ENCODE assay signal across 27 cellular contexts in genomic region chr4:3221996-3222395, GRCh38. TPM values are rescaled to one million over a fixed set of nuclear protein-coding genes. Genes with fewer than 3 reads are reported as not detected.
DNase-seq lines count a peak whose midpoint lies in the region; ATAC-seq, FAIRE-seq and TF ChIP-seq lines count a peak whose summit lies in the region.
"Had no signal": no experiment of that assay in that cellular context is flagged by ENCODE, and none has a peak within 500 bp of the region (broad histone marks: within the 10 kb centered on the region; RNA-seq: fewer than 3 reads in every experiment).

No MANE protein-coding gene starts in this region.

- H3K4me3 Mint-ChIP-seq in stimulated activated memory B cell treated with anti-CD40 and anti-IgM and Interleukin-4, amounts not matched to agents 10 μg/mL and 1 μg/mL and 100 μg/mL, for 72 hours: no peak overlapping the region
- H3K4me3 Mint-ChIP-seq: CD4-positive, alpha-beta memory T cell; IgD-negative memory B cell had no signal

- H3K36me3 Mint-ChIP-seq in stimulated activated memory B cell treated with anti-CD40 and anti-IgM and Interleukin-4, amounts not matched to agents 10 μg/mL and 1 μg/mL and 100 μg/mL, for 72 hours: peaks cover 72% of the 10 kb centered on the region

- H2AK5ac ChIP-seq in H1 (ENCODE audit: low read depth, low read length): no peak overlapping the region

- H4K20me1 ChIP-seq in H1 (replicated peaks in 1 of 2; ENCODE audit: control insufficient read depth in 1 of 2, insufficient read depth in 2 of 2, low read length in 2 of 2): peaks cover 3 to 7% of the 10 kb centered on the region in 2 experiments
- H4K20me1 ChIP-seq in OCI-LY7 (ENCODE audit: insufficient read depth, low read length): no peaks in the 10 kb centered on the region

- intact Hi-C loops in cardiac septum (cut with DNase I): no loop called here
- intact Hi-C loops in lower lobe of right lung (cut with DNase I): no loop called here
- intact Hi-C loops in OCI-LY7 (cut with micrococcal nuclease; ENCODE audit: unreplicated experiment): no loop called here

- H3K36me3 ChIP-seq in right atrium auricular region (peaks cover 77% of the 10 kb centered on the region), H1 (ENCODE audit: control insufficient read depth in 2 of 4, insufficient read depth in 4 of 4, low read length in 3 of 4) (peaks cover 17 to 58% (median 43%) of the 10 kb centered on the region in 4 experiments; a peak in 7 of 8 replicates), lower lobe of right lung (peaks cover 100% of the 10 kb centered on the region), OCI-LY7 (ENCODE audit: insufficient read depth, low read length) (peaks cover 87% of the 10 kb centered on the region)

- no peaks in the 10 kb centered on the region for H3K9me2 ChIP-seq in OCI-LY7 (ENCODE audit: insufficient read depth, low read length)

- no peak for FAIRE-seq in H1 (lab: Jason Lieb, UNC)
- FAIRE-seq: GM12878, HTR-8/SVneo, RCC 7860 had no signal

- no peaks in the 10 kb centered on the region for H3K79me2 ChIP-seq in H1 (ENCODE audit: control insufficient read depth in 1 of 2, insufficient read depth in 2 of 2, low read length in 2 of 2)
- no peaks in the 10 kb centered on the region for H3K79me2 ChIP-seq in OCI-LY7 (ENCODE audit: insufficient read depth, low read depth, low read length)

- 89% methylated on average over 12 of the region's 12 CpGs; no CpG with 5 or more reads in 1 of the 2 experiments for WGBS in H1 (ENCODE audit: extremely low coverage in 1 of 2, insufficient coverage in 1 of 2, insufficient read length in 1 of 2, insufficient replicate concordance in 2 of 2, low coverage in 1 of 2, low lambda C conversion rate in 2 of 2, missing lambda C conversion rate in 1 of 2), 2 experiments

- no peak overlapping the region for H2BK5ac ChIP-seq in H1 (ENCODE audit: low read depth, low read length)

- POLR2A ChIA-PET in H1 (lab: Charles Lee; ENCODE audit: partially characterized antibody) (no interaction called here), OCI-LY7 (lab: Charles Lee) (interaction anchor here (0.6 kb wide), 1 partner anchor 89 kb away, joined by 4 read pairs; no protein-coding TSS in a partner anchor)

- H2BK12ac ChIP-seq in H1 (ENCODE audit: low read depth, low read length): no peak overlapping the region

- no peak overlapping the region for H2AFZ ChIP-seq in H1 (ENCODE audit: low read length)
- H2AFZ ChIP-seq in OCI-LY7 (ENCODE audit: low read length): no peak overlapping the region
- H2AFZ ChIP-seq: GM23248 had no signal

- TF ChIP-seq POLR2A in H1 (IDR thresholded peaks at IDR 0.05; ENCODE audit: control extremely low read depth in 1 of 2, low read depth in 2 of 2, low read length in 2 of 2): no peak

- ATAC-seq in lower lobe of right lung (no peak), HG03469 (IDR thresholded peaks at IDR 0.05; ENCODE audit: unreplicated experiment) (no peak)
- ATAC-seq in stimulated activated memory B cell treated with anti-CD40 and anti-IgM and Interleukin-4, amounts not matched to agents 10 μg/mL and 1 μg/mL and 100 μg/mL, for 72 hours: no peak
- ATAC-seq: GM12878 had no signal

- no peak overlapping the region for H3K56ac ChIP-seq in H1 (replicated peaks; ENCODE audit: insufficient read length, low read depth, low read length)

- no peak overlapping the region for H2BK120ac ChIP-seq in H1 (replicated peaks; ENCODE audit: low read depth, low read length)

- DNase-seq in cardiac septum (ENCODE audit: low spot score) (peak; percentile 75), right atrium auricular region (ENCODE audit: low spot score) (no peak), H1 (ENCODE audit: low read depth in 1 of 2, low spot score in 2 of 2) (no peak), lower lobe of right lung (peak; percentile 25), NCI-H1436 (lab: John Stamatoyannopoulos, UW) (no peak), OCI-LY7 (ENCODE audit: low spot score) (no peak)
- DNase-seq: 8988T; Caco-2; CD4-positive, alpha-beta memory T cell; DND-41; GM23248; NCI-H1105; NCI-H2029 treated with DMSO at 0.1 percent for 48 hours; NCI-H345; NCI-H524; NCI-H774; NK-92 treated with Interleukin-12 subunit alpha and Interleukin-12 subunit beta, amount 100 ng/mL, for 24 hours; SHP77 treated with DMSO at 0.1 percent for 48 hours had no signal

- no peak overlapping the region for H2BK20ac ChIP-seq in H1 (ENCODE audit: low read length)

- H3K23ac ChIP-seq in H1 (ENCODE audit: insufficient read length): no peak overlapping the region

- H3K4me2 ChIP-seq in H1 (ENCODE audit: insufficient read depth in 1 of 2, low read depth in 2 of 2, low read length in 2 of 2): no peak overlapping the region
- no peak overlapping the region for H3K4me2 ChIP-seq in OCI-LY7 (ENCODE audit: low read length)
- H3K4me2 ChIP-seq: BLaER1 treated with 17β-estradiol and CSF1 and Interleukin-3, amounts not matched to agents 10 nM and 100 nM had no signal

- H3K9me3 ChIP-seq in right atrium auricular region (no peaks in the 10 kb centered on the region), H1 (ENCODE audit: insufficient read depth in 2 of 2, low read depth in 1 of 2, low read length in 1 of 2) (no peaks in the 10 kb centered on the region), lower lobe of right lung (no peaks in the 10 kb centered on the region), OCI-LY7 (ENCODE audit: low read length) (no peaks in the 10 kb centered on the region)
- H3K9me3 ChIP-seq: BLaER1 treated with 17β-estradiol and CSF1 and Interleukin-3, amounts not matched to agents 10 nM and 100 nM; Caco-2; HAP-1 had no signal

- H3K4me1 ChIP-seq in right atrium auricular region (no peaks in the 10 kb centered on the region), H1 (replicated peaks in 1 of 4; ENCODE audit: control insufficient read depth in 3 of 4, insufficient read depth in 4 of 4, low read length in 3 of 4) (no peaks in the 10 kb centered on the region), lower lobe of right lung (peaks cover 16% of the 10 kb centered on the region), OCI-LY7 (ENCODE audit: insufficient read depth, low read length, poor library complexity, severe bottlenecking) (no peaks in the 10 kb centered on the region)
- H3K4me1 ChIP-seq: Caco-2, HAP-1 had no signal

- H3K23me2 ChIP-seq in H1 (ENCODE audit: low read depth, low read length): no peaks in the 10 kb centered on the region

- no peak overlapping the region for H3K9ac ChIP-seq in H1 (replicated peaks in 1 of 4; ENCODE audit: extremely low read depth in 1 of 4, low read depth in 3 of 4, low read length in 3 of 4)
- H3K9ac ChIP-seq: BLaER1 treated with 17β-estradiol and CSF1 and Interleukin-3, amounts not matched to agents 10 nM and 100 nM; GM23248 had no signal

- CTCF ChIA-PET in H1 (lab: Charles Lee; ENCODE audit: partially characterized antibody): interaction anchor here (1.6 to 2.7 kb wide), 2 partner anchors 11 kb away, joined by 5 to 9 read pairs; no protein-coding TSS in a partner anchor
- CTCF ChIA-PET in OCI-LY7 (lab: Charles Lee; ENCODE audit: unreplicated experiment): no interaction called here

- peak overlapping the region; percentile 53 for H3K27ac Mint-ChIP-seq in stimulated activated memory B cell treated with anti-CD40 and anti-IgM and Interleukin-4, amounts not matched to agents 10 μg/mL and 1 μg/mL and 100 μg/mL, for 72 hours

- no peaks in the 10 kb centered on the region for H3K79me1 ChIP-seq in H1 (ENCODE audit: low read depth, low read length)

- no peaks in the 10 kb centered on the region for H3K27me3 Mint-ChIP-seq in stimulated activated memory B cell treated with anti-CD40 and anti-IgM and Interleukin-4, amounts not matched to agents 10 μg/mL and 1 μg/mL and 100 μg/mL, for 72 hours
- H3K27me3 Mint-ChIP-seq: CD4-positive, alpha-beta memory T cell; IgD-negative memory B cell had no signal

- H3K27me3 ChIP-seq in right atrium auricular region: no peaks in the 10 kb centered on the region
- H3K27me3 ChIP-seq in H1 (replicated peaks in 1 of 4; ENCODE audit: control insufficient read depth in 3 of 4, extremely low read depth in 1 of 4, insufficient read depth in 3 of 4, low read length in 3 of 4): no peaks in the 10 kb centered on the region
- H3K27me3 ChIP-seq in lower lobe of right lung (ENCODE audit: low read depth): no peaks in the 10 kb centered on the region
- H3K27me3 ChIP-seq: BLaER1 treated with 17β-estradiol and CSF1 and Interleukin-3, amounts not matched to agents 10 nM and 100 nM had no signal

- H3K27ac ChIP-seq in right atrium auricular region (no peak overlapping the region), H1 (ENCODE audit: low read depth, low read length) (no peak overlapping the region), lower lobe of right lung (no peak overlapping the region), OCI-LY7 (ENCODE audit: low read depth, low read length, poor library complexity, severe bottlenecking) (no peak overlapping the region)
- H3K27ac ChIP-seq: BLaER1 treated with 17β-estradiol and CSF1 and Interleukin-3, amounts not matched to agents 10 nM and 100 nM; GM23248; SK-N-MC had no signal

- H4K5ac ChIP-seq in H1 (ENCODE audit: insufficient read length, low read depth, low read length): no peak overlapping the region

- no peak overlapping the region for H3K14ac ChIP-seq in H1 (ENCODE audit: insufficient read length)

- no peak overlapping the region for H2BK15ac ChIP-seq in H1 (ENCODE audit: low read length)

- BruUV-seq in OCI-LY7 (replicated peaks; lab: Mats Ljungman, UMichigan): no TSS peak

- no peak for TF ChIP-seq EP300 in H1 (IDR thresholded peaks at IDR 0.05; ENCODE audit: borderline replicate concordance in 1 of 2, low read depth in 2 of 2, low read length in 2 of 2)

- no peak overlapping the region for H4K91ac ChIP-seq in H1 (replicated peaks; ENCODE audit: insufficient read length, low read length)

- H3K18ac ChIP-seq in H1 (ENCODE audit: extremely low read depth, low read length): no peak overlapping the region

- no peak for TF ChIP-seq RAD21 in H1 (IDR thresholded peaks at IDR 0.05 in 1 of 2, conservative IDR thresholded peaks at IDR 0.05 in 1 of 2; ENCODE audit: low read depth in 2 of 2, low read length in 2 of 2)

- H3K4me1 Mint-ChIP-seq in stimulated activated memory B cell treated with anti-CD40 and anti-IgM and Interleukin-4, amounts not matched to agents 10 μg/mL and 1 μg/mL and 100 μg/mL, for 72 hours: no peaks in the 10 kb centered on the region

- no peaks in the 10 kb centered on the region for H3K9me3 Mint-ChIP-seq in stimulated activated memory B cell treated with anti-CD40 and anti-IgM and Interleukin-4, amounts not matched to agents 10 μg/mL and 1 μg/mL and 100 μg/mL, for 72 hours
- H3K9me3 Mint-ChIP-seq: CD4-positive, alpha-beta memory T cell; IgD-negative memory B cell had no signal

- TF ChIP-seq CTCF in right atrium auricular region (IDR thresholded peaks at IDR 0.05) (no peak), H1 (IDR thresholded peaks at IDR 0.05; ENCODE audit: control extremely low read depth in 1 of 3, insufficient read depth in 1 of 3, low read depth in 1 of 3, low read length in 3 of 3) (no peak), lower lobe of right lung (IDR thresholded peaks at IDR 0.05) (no peak), OCI-LY7 (conservative IDR thresholded peaks at IDR 0.05; ENCODE audit: low read length) (no peak)

- H3K4me3 ChIP-seq in right atrium auricular region: no peak overlapping the region
- no peak overlapping the region for H3K4me3 ChIP-seq in H1 (ENCODE audit: extremely low read depth in 1 of 4, insufficient read depth in 2 of 4, low read depth in 3 of 4, low read length in 4 of 4)
- no peak overlapping the region for H3K4me3 ChIP-seq in lower lobe of right lung
- no peak overlapping the region for H3K4me3 ChIP-seq in OCI-LY7 (ENCODE audit: low read depth, low read length, poor library complexity, severe bottlenecking)
- H3K4me3 ChIP-seq: BLaER1 treated with 17β-estradiol and CSF1 and Interleukin-3, amounts not matched to agents 10 nM and 100 nM; GM12878; GM23248; HAP-1; SK-N-MC had no signal

- H3K4ac ChIP-seq in H1 (replicated peaks; ENCODE audit: insufficient read length, low read depth, low read length): no peak overlapping the region

- peak overlapping the region; percentile 12; the same call in 1 of the 2 replicates for H4K8ac ChIP-seq in H1 (ENCODE audit: extremely low read depth, insufficient read depth, low read length)

RNA-seq across cellular contexts. Expression of gene MSANTD1, which starts 27.0 kb away (rescaled TPM):
- total RNA-seq in cardiac septum: 1.1 TPM
- not detected for total RNA-seq in right atrium auricular region
- total RNA-seq in H1 (2021; fragmentation: NEBNext Ultra II Directional; extraction: Animal tissue kit (Norgen Biotek cat#: 25700)): 0.45 and 0.78 TPM in 2 replicates
- polyA plus RNA-seq in H1 (2011; rRNA removed): 0.23 and 0.39 TPM in 2 replicates
- polyA plus RNA-seq in H1 (2011; cell fraction: cytosol; rRNA removed): 0.28 TPM
- 1.7 TPM for polyA plus RNA-seq in H1 (2011; cell fraction: nucleus; rRNA removed)
- 0.15 to 0.43 TPM (median 0.34 TPM) in 4 replicates for polyA plus RNA-seq in H1 (2012, experiment 1 of 2)
- not detected for polyA plus RNA-seq in H1 (2012, experiment 2 of 2)
- 0.22 TPM for polyA plus RNA-seq in H1 (2013, experiment 1 of 2)
- polyA plus RNA-seq in H1 (2013, experiment 2 of 2): 0.15 TPM
- polyA minus RNA-seq in H1 (2011; rRNA and poly(A)+ RNA removed): 0.12 and 0.28 TPM in 2 replicates
- not detected for polyA minus RNA-seq in H1 (2011; cell fraction: cytosol; rRNA and poly(A)+ RNA removed)
- polyA minus RNA-seq in H1 (2011; cell fraction: nucleus; rRNA and poly(A)+ RNA removed): 1.6 TPM
- 1.9 TPM for total RNA-seq in lower lobe of right lung
- total RNA-seq in OCI-LY7 (2014; rRNA removed; shearing (Covaris generic)): 0.08 and 0.13 TPM in 2 replicates
- 0.53 and 1.0 TPM in 2 replicates for total RNA-seq in OCI-LY7 (2022)
- total RNA-seq: GM23248 had no signal
- polyA plus RNA-seq: GM23248, IgD-negative memory B cell had no signal

Comparison
In these comparisons a context has a peak if more than half of its experiments do, and no peak if none do; other contexts are left out.
1. DNase-seq: peak in cardiac septum (single experiment) and lower lobe of right lung (single experiment); none in right atrium auricular region (single experiment), H1 (0 of 2), NCI-H1436 (single experiment) and OCI-LY7 (single experiment).